10 cellular contexts compared by ENCODE assay signal in genomic region chr17:63646492-63646815, GRCh38. TPM values are rescaled to one million over a fixed set of nuclear protein-coding genes. Genes with fewer than 3 reads are reported as not detected.
DNase-seq lines count a peak whose midpoint lies in the region; ATAC-seq and TF ChIP-seq lines count a peak whose summit lies in the region.
"Had no signal": no experiment of that assay in that cellular context is flagged by ENCODE, and none has a peak within 500 bp of the region (broad histone marks: within the 10 kb centered on the region; RNA-seq: fewer than 3 reads in every experiment).

No MANE protein-coding gene starts in this region.

- intact Hi-C loops in CD14-positive monocyte (cut with micrococcal nuclease), result no loop called here
- intact Hi-C loops in posterior cingulate gyrus (cut with DNase I), result no loop called here

- H3K9me3 Mint-ChIP-seq in CD14-positive monocyte, result no peaks in the 10 kb centered on the region

- H3K36me3 Mint-ChIP-seq in CD14-positive monocyte, result peaks cover 47 to 68% of the 10 kb centered on the region in 2 donors

- peak overlapping the region in 1 of 2 donors; percentile 61 for H3K4me3 Mint-ChIP-seq in CD14-positive monocyte

- DNase-seq in CD14-positive monocyte (ENCODE audit: low spot score), result no peak
- DNase-seq in SIG-M5 (lab: John Stamatoyannopoulos, UW), result peak; percentile 67
- no peak for DNase-seq in posterior cingulate gyrus
- no peak for DNase-seq in DMS153 (lab: John Stamatoyannopoulos, UW)
- no peak for DNase-seq in KG1 (lab: John Stamatoyannopoulos, UW)
- DNase-seq in activated CD4-positive, alpha-beta T cell treated with anti-CD3 and anti-CD28 coated beads for 48 hours, result no peak
- DNase-seq: mesenchymal stem cell, NCI-H526 treated with DMSO at 0.1 percent for 48 hours had no signal

- H3K4me1 Mint-ChIP-seq in CD14-positive monocyte, result peaks cover 96% of the 10 kb centered on the region

- no peak for TF ChIP-seq CTCF in CD14-positive monocyte (IDR thresholded peaks at IDR 0.05)

- peak; percentile 82 for ATAC-seq in GM19043 (IDR thresholded peaks at IDR 0.05; ENCODE audit: low read depth, unreplicated experiment)
- peak; percentile 87 for ATAC-seq in HG02981 (IDR thresholded peaks at IDR 0.05; ENCODE audit: unreplicated experiment)

- peaks cover 0 to 1% (median 0%) of the 10 kb centered on the region in 3 donors for H3K27me3 Mint-ChIP-seq in CD14-positive monocyte (ENCODE audit: low read depth in 3 of 3)

- peak overlapping the region; percentile 91 to 99 (median 95) for H3K27ac Mint-ChIP-seq in CD14-positive monocyte

RNA-seq across cellular contexts. Expression of gene MAP3K3, which starts 24.2 kb away (rescaled TPM):
- polyA plus RNA-seq in CD14-positive monocyte, result 10 to 100 TPM; 52.2 to 63.6 TPM

RNA-seq across cellular contexts. Expression of gene TACO1, which starts 45.8 kb away (rescaled TPM):
- polyA plus RNA-seq in CD14-positive monocyte, result 10 to 100 TPM in 1 of 2 donors, 1 to 10 TPM in 1; 9.5 to 12.5 TPM

RNA-seq across cellular contexts. Expression of gene LIMD2, which starts 53.5 kb away (rescaled TPM):
- 100 to 1,000 TPM; 315 to 334 TPM for polyA plus RNA-seq in CD14-positive monocyte
